21 cellular contexts compared by ENCODE assay signal in genomic region chr16:72974142-72974769, GRCh38.
DNase-seq lines count a peak whose midpoint lies in the region; ATAC-seq, FAIRE-seq and TF ChIP-seq lines count a peak whose summit lies in the region.
"Had no signal": no experiment of that assay in that cellular context is flagged by ENCODE, and none has a peak within 500 bp of the region (broad histone marks: within the 10 kb centered on the region; RNA-seq: fewer than 3 reads in every experiment).

No MANE protein-coding gene starts in this region.

- in situ Hi-C loops in HepG2 (cut with HindIII; ENCODE audit: extremely low pct_ligation_motif_present, low pct_unique_long_range_greater_than_20kb), result no loop called here

- H3K4me1 ChIP-seq in liver (ENCODE audit: control insufficient read depth in 4 of 4, insufficient read depth in 4 of 4, low read length in 3 of 4) (peaks cover 16 to 50% (median 25%) of the 10 kb centered on the region in 4 donors), HepG2 (ENCODE audit: insufficient read depth, low read length) (peaks cover 44% of the 10 kb centered on the region)

- no peak overlapping the region for H3K4me2 ChIP-seq in HepG2 (ENCODE audit: low read depth, low read length)

- no peak for DNase-seq in HepG2 (ENCODE audit: low spot score)
- no peak for DNase-seq in RWPE1 (ENCODE audit: low spot score)
- DNase-seq in left colon, result no peak
- no peak for DNase-seq in iPS-NIHi7 (ENCODE audit: extremely low spot score)
- no peak for DNase-seq in cerebellar nuclear complex (lab: John Stamatoyannopoulos, UW)
- DNase-seq: activated CD4-positive, alpha-beta T cell treated with anti-CD3 and anti-CD28 coated beads for 36 hours; C1 segment of cervical spinal cord; hippocampal formation; naive B cell; NCI-H1417 treated with DMSO at 0.1 percent for 48 hours; NCI-H2227 treated with DMSO at 0.1 percent for 48 hours; occipital lobe; RPMI8226; stimulated activated naive CD4-positive, alpha-beta T cell; tibial artery had no signal

- POLR2A ChIA-PET in HepG2 (lab: Yijun Ruan, JAX) (no interaction called here), RWPE1 (lab: Yijun Ruan, JAX; ENCODE audit: low non-redundant PET) (no interaction called here)

- H3K9me3 ChIP-seq in liver (ENCODE audit: control insufficient read depth in 4 of 4, low read length in 3 of 4) (no peaks in the 10 kb centered on the region), HepG2 (ENCODE audit: low read length) (no peaks in the 10 kb centered on the region)
- H3K9me3 ChIP-seq: tibial artery had no signal

- WGBS in liver, result 38% methylated on average over 13 of the region's 13 CpGs
- 95% methylated on average over 13 of the region's 13 CpGs for WGBS in HepG2 (ENCODE audit: low lambda C conversion rate)

- ATAC-seq in HepG2, result no peak
- peak; percentile 35 for ATAC-seq in left colon
- ATAC-seq in GM21390 (IDR thresholded peaks at IDR 0.05; ENCODE audit: unreplicated experiment), result no peak
- no peak for ATAC-seq in HG03159 (IDR thresholded peaks at IDR 0.05; ENCODE audit: unreplicated experiment)
- ATAC-seq: activated CD4-positive, alpha-beta T cell treated with anti-CD3 and anti-CD28 coated beads for 36 hours had no signal

- FAIRE-seq in HepG2 (lab: Jason Lieb, UNC), result no peak
- FAIRE-seq: endometrium, islet of Langerhans had no signal

- H3K4me3 ChIP-seq in liver (ENCODE audit: low read depth in 1 of 3, low read length in 3 of 3), result no peak overlapping the region
- H3K4me3 ChIP-seq in HepG2 (replicated peaks in 1 of 3; ENCODE audit: insufficient read depth in 1 of 3, low read depth in 2 of 3, low read length in 3 of 3), result no peak overlapping the region
- H3K4me3 ChIP-seq: tibial artery had no signal

- no peaks in the 10 kb centered on the region for H3K36me3 ChIP-seq in liver (ENCODE audit: control insufficient read depth in 4 of 4, insufficient read depth in 3 of 4, low read depth in 1 of 4, low read length in 3 of 4)
- peaks cover 1 to 13% of the 10 kb centered on the region in 2 experiments; a peak in 3 of 5 replicates for H3K36me3 ChIP-seq in HepG2 (replicated peaks in 1 of 2; ENCODE audit: control insufficient read depth in 1 of 2, insufficient read depth in 2 of 2, low read length in 2 of 2)
- H3K36me3 ChIP-seq: tibial artery had no signal

- H2AFZ ChIP-seq in HepG2 (ENCODE audit: low read length), result no peak overlapping the region

- TF ChIP-seq EP300 in HepG2 (IDR thresholded peaks at IDR 0.05; ENCODE audit: low read depth in 2 of 2, low read length in 2 of 2) (no peak), HepG2 (CRISPR knock-in tag; IDR thresholded peaks at IDR 0.05; ENCODE audit: borderline replicate concordance) (no peak)

- H3K79me2 ChIP-seq in HepG2 (ENCODE audit: insufficient read depth, low read length), result peaks cover 65% of the 10 kb centered on the region

- no peak for TF ChIP-seq POLR2A in HepG2 (IDR thresholded peaks at IDR 0.05; ENCODE audit: insufficient read depth in 1 of 2, low read depth in 2 of 2, low read length in 2 of 2)

- H3K27ac ChIP-seq in liver (ENCODE audit: low read depth in 1 of 2, low read length in 2 of 2), result peak overlapping the region in 1 of 2 donors; percentile 17
- no peak overlapping the region for H3K27ac ChIP-seq in HepG2 (ENCODE audit: extremely low read length, insufficient read depth, low read length)
- peak overlapping the region; percentile 84 for H3K27ac ChIP-seq in RWPE1
- H3K27ac ChIP-seq: HL-60 had no signal

- TF ChIP-seq CTCF in liver (IDR thresholded peaks at IDR 0.05; ENCODE audit: low read depth, low read length, missing input control) (no peak), HepG2 (CRISPR knock-in tag; IDR thresholded peaks at IDR 0.05) (no peak), RWPE1 (conservative IDR thresholded peaks at IDR 0.05; ENCODE audit: low read depth) (no peak)

- peaks cover 31% of the 10 kb centered on the region; the same call in 1 of the 2 replicates for H4K20me1 ChIP-seq in HepG2 (ENCODE audit: insufficient read depth, low read length)

- H3K27me3 ChIP-seq in liver (ENCODE audit: control insufficient read depth in 4 of 4, insufficient read depth in 4 of 4, low read length in 3 of 4) (no peaks in the 10 kb centered on the region), HepG2 (ENCODE audit: control insufficient read depth in 1 of 2, insufficient read depth in 2 of 2, low read length in 2 of 2) (no peaks in the 10 kb centered on the region)
- H3K27me3 ChIP-seq: tibial artery had no signal

- BruUV-seq in HepG2 (replicated peaks; lab: Mats Ljungman, UMichigan), result no TSS peak

- TF ChIP-seq RAD21 in liver (IDR thresholded peaks at IDR 0.05), result peak; percentile 39 to 73
- TF ChIP-seq RAD21 in HepG2 (CRISPR knock-in tag; IDR thresholded peaks at IDR 0.05), result no peak

- CTCF ChIA-PET in HepG2 (lab: Yijun Ruan, JAX; ENCODE audit: low intra/inter-chr PET ratio, low total read pairs) (no interaction called here), RWPE1 (lab: Yijun Ruan, JAX) (no interaction called here)

- H3K9ac ChIP-seq in liver (ENCODE audit: low read depth in 1 of 2, low read length in 2 of 2) (no peak overlapping the region), HepG2 (ENCODE audit: insufficient read depth, low read depth, low read length) (no peak overlapping the region)

- intact Hi-C loops in HepG2 (cut with micrococcal nuclease; ENCODE audit: unreplicated experiment) (no loop called here), left colon (cut with DNase I, micrococcal nuclease) (no loop called here)

TF ChIP-seq in liver, 16 proteins besides CTCF, POLR2A, EP300 and RAD21 (continues in another document):
- TF ChIP-seq ATF3 (IDR thresholded peaks at IDR 0.05), result peak; percentile 29
- no peak for TF ChIP-seq REST (IDR thresholded peaks at IDR 0.05)
- peak; percentile 58 for TF ChIP-seq HNF4G (IDR thresholded peaks at IDR 0.05)
- peak; percentile 83 to 87 for TF ChIP-seq RXRA (IDR thresholded peaks at IDR 0.05)
- peak; percentile 78 for TF ChIP-seq YY1 (IDR thresholded peaks at IDR 0.05)
- peak; percentile 31 for TF ChIP-seq TAF1 (conservative IDR thresholded peaks at IDR 0.05)

TF ChIP-seq in HepG2, 621 proteins besides CTCF, POLR2A, EP300 and RAD21:
- TF ChIP-seq NFYB (CRISPR knock-in tag; IDR thresholded peaks at IDR 0.05), result no peak
- no peak for TF ChIP-seq SRY (CRISPR knock-in tag; IDR thresholded peaks at IDR 0.05)
- TF ChIP-seq KMT2A (CRISPR knock-in tag; IDR thresholded peaks at IDR 0.05), result no peak
- no peak for TF ChIP-seq KLF9 (CRISPR knock-in tag; IDR thresholded peaks at IDR 0.05; ENCODE audit: low read depth)
- no peak for TF ChIP-seq ZNF276 (CRISPR knock-in tag; IDR thresholded peaks at IDR 0.05; ENCODE audit: low read depth)
- no peak for TF ChIP-seq ZNF552 (CRISPR knock-in tag; IDR thresholded peaks at IDR 0.05; ENCODE audit: borderline replicate concordance)
- no peak for TF ChIP-seq KAT8 (CRISPR knock-in tag; IDR thresholded peaks at IDR 0.05)
- TF ChIP-seq ZFAT (CRISPR knock-in tag; conservative IDR thresholded peaks at IDR 0.05), result no peak
- no peak for TF ChIP-seq AGO2 (optimal IDR thresholded peaks at IDR 0.05; ENCODE audit: low read depth, low read length)
- TF ChIP-seq IRF9 (CRISPR knock-in tag; IDR thresholded peaks at IDR 0.05; ENCODE audit: borderline replicate concordance), result no peak
- TF ChIP-seq PAWR (CRISPR knock-in tag; IDR thresholded peaks at IDR 0.05; ENCODE audit: borderline replicate concordance), result no peak
- TF ChIP-seq POGZ (CRISPR knock-in tag; IDR thresholded peaks at IDR 0.05), result no peak
- no peak for TF ChIP-seq ZFP82 (CRISPR knock-in tag; IDR thresholded peaks at IDR 0.05; ENCODE audit: borderline replicate concordance)
- TF ChIP-seq ZNF180 (CRISPR knock-in tag; IDR thresholded peaks at IDR 0.05; ENCODE audit: borderline replicate concordance, low read depth), result no peak
- TF ChIP-seq PAF1 (CRISPR knock-in tag; IDR thresholded peaks at IDR 0.05), result no peak
